ENCODE assay signal across 23 cellular contexts in the genomic region with DNA sequence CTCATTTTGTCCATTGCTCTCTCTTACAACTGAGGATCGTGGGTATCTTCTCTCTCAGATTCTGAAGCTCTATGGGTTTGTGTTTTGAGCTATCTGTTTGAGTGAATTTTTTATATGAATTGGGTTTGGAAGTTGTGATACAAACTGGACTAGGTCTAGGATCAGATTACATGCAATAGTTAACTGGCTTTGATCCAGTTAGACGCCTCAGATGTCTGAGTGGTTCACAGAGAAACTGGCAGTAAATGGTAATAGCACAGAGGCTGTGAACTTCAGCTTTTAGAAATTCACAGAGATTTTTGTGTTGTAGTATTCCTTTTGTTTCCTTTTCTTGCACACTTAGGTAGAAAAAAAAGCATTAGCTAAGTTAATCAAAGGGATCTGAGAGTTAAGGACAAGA. TPM values are rescaled to one million over a fixed set of nuclear protein-coding genes. Genes with fewer than 3 reads are reported as not detected.
DNase-seq lines count a peak whose midpoint lies in the region; ATAC-seq and TF ChIP-seq lines count a peak whose summit lies in the region.
"Had no signal": no experiment of that assay in that cellular context is flagged by ENCODE, and none has a peak within 500 bp of the region (broad histone marks: within the 10 kb centered on the region; RNA-seq: fewer than 3 reads in every experiment).

No MANE protein-coding gene starts in this region.

- no peak overlapping the region for H3K27ac Mint-ChIP-seq in activated naive CD8-positive, alpha-beta T cell treated with anti-CD3 and anti-CD28 coated beads, Interleukin-2, amount 50 U/mL, for 24 hours
- H3K27ac Mint-ChIP-seq: activated naive CD4-positive, alpha-beta T cell treated with anti-CD3 and anti-CD28 coated beads, Interleukin-2, amount 50 U/mL, for 24 hours; natural killer cell treated with Interleukin-12 subunit alpha and Interleukin-12 subunit beta and Interleukin-15 and Interleukin-18, amount 100 ng/mL, for 72 hours; progenitor cell of endocrine pancreas; stimulated activated naive CD8-positive, alpha-beta T cell treated with anti-CD3 and anti-CD28 coated beads, Interleukin-15, Interleukin-2, amounts not matched to agents 100 ng/mL and 50 ng/mL, for 24 hours; type B pancreatic cell had no signal

- DNase-seq in NCI-H1092 treated with DMSO at 0.1 percent for 48 hours (lab: John Stamatoyannopoulos, UW) (peak; percentile 5), NCI-H1092 (lab: John Stamatoyannopoulos, UW) (no peak), ELR (ENCODE audit: low read depth) (peak; percentile 25), RPMI7951 (ENCODE audit: low read depth) (peak; percentile 55), fibroblast of peridontal ligament (ENCODE audit: extremely low read depth) (peak; percentile 76), Kasumi-1 (lab: John Stamatoyannopoulos, UW) (no peak), tibial artery (no peak)
- DNase-seq in activated naive CD8-positive, alpha-beta T cell treated with anti-CD3 and anti-CD28 coated beads, Interleukin-2, amount 50 U/mL, for 24 hours = no peak
- DNase-seq: brain microvascular endothelial cell; cortex of kidney; GF-D8; mesendoderm; MV-4-11; NCI-H2227 treated with DMSO at 0.1 percent for 48 hours; stimulated activated CD4-positive, alpha-beta T cell treated with anti-CD3 and anti-CD28 coated beads, Interleukin-2, amount 100 ng/mL, for 24 hours had no signal

- ATAC-seq in activated naive CD8-positive, alpha-beta T cell treated with anti-CD3 and anti-CD28 coated beads, Interleukin-2, amount 50 U/mL, for 24 hours = no peak
- ATAC-seq: gastroesophageal sphincter; natural killer cell treated with Interleukin-12 subunit alpha and Interleukin-12 subunit beta and Interleukin-15 and Interleukin-18, amount 100 ng/mL, for 72 hours had no signal

- no peaks in the 10 kb centered on the region for H3K9me3 Mint-ChIP-seq in activated naive CD8-positive, alpha-beta T cell treated with anti-CD3 and anti-CD28 coated beads, Interleukin-2, amount 50 U/mL, for 24 hours
- H3K9me3 Mint-ChIP-seq: activated naive CD4-positive, alpha-beta T cell treated with anti-CD3 and anti-CD28 coated beads, Interleukin-2, amount 50 U/mL, for 24 hours; natural killer cell treated with Interleukin-12 subunit alpha and Interleukin-12 subunit beta and Interleukin-15 and Interleukin-18, amount 100 ng/mL, for 72 hours; stimulated activated naive CD8-positive, alpha-beta T cell treated with anti-CD3 and anti-CD28 coated beads, Interleukin-15, Interleukin-2, amounts not matched to agents 100 ng/mL and 50 ng/mL, for 24 hours; type B pancreatic cell had no signal

- peaks cover 0 to 16% of the 10 kb centered on the region in 2 donors for H3K27me3 ChIP-seq in tibial artery
- H3K27me3 ChIP-seq: BLaER1 treated with 17β-estradiol and CSF1 and Interleukin-3, amounts not matched to agents 10 nM and 100 nM; brain microvascular endothelial cell; gastroesophageal sphincter had no signal

- peaks cover 0 to 5% (median 0%) of the 10 kb centered on the region in 3 donors for H3K9me3 ChIP-seq in tibial artery

- intact Hi-C loops in tibial artery (cut with DNase I; ENCODE audit: low total_unique reads) = no loop called here

- H3K27me3 Mint-ChIP-seq in activated naive CD8-positive, alpha-beta T cell treated with anti-CD3 and anti-CD28 coated beads, Interleukin-2, amount 50 U/mL, for 24 hours = no peaks in the 10 kb centered on the region
- H3K27me3 Mint-ChIP-seq: progenitor cell of endocrine pancreas; stimulated activated naive CD8-positive, alpha-beta T cell treated with anti-CD3 and anti-CD28 coated beads, Interleukin-15, Interleukin-2, amounts not matched to agents 100 ng/mL and 50 ng/mL, for 24 hours; type B pancreatic cell had no signal

- no peaks in the 10 kb centered on the region for H3K4me1 ChIP-seq in tibial artery
- H3K4me1 ChIP-seq: gastroesophageal sphincter had no signal

- peaks cover 13% of the 10 kb centered on the region for H3K4me1 Mint-ChIP-seq in activated naive CD8-positive, alpha-beta T cell treated with anti-CD3 and anti-CD28 coated beads, Interleukin-2, amount 50 U/mL, for 24 hours
- H3K4me1 Mint-ChIP-seq: activated naive CD4-positive, alpha-beta T cell treated with anti-CD3 and anti-CD28 coated beads, Interleukin-2, amount 50 U/mL, for 24 hours had no signal

- no peak for TF ChIP-seq CTCF in tibial artery (IDR thresholded peaks at IDR 0.05)

- no peaks in the 10 kb centered on the region for H3K36me3 Mint-ChIP-seq in activated naive CD8-positive, alpha-beta T cell treated with anti-CD3 and anti-CD28 coated beads, Interleukin-2, amount 50 U/mL, for 24 hours (ENCODE audit: low read depth)
- H3K36me3 Mint-ChIP-seq: activated naive CD4-positive, alpha-beta T cell treated with anti-CD3 and anti-CD28 coated beads, Interleukin-2, amount 50 U/mL, for 24 hours; natural killer cell treated with Interleukin-12 subunit alpha and Interleukin-12 subunit beta and Interleukin-15 and Interleukin-18, amount 100 ng/mL, for 72 hours; type B pancreatic cell had no signal

- no peak overlapping the region for H3K4me3 ChIP-seq in tibial artery
- H3K4me3 ChIP-seq: BLaER1 treated with 17β-estradiol and CSF1 and Interleukin-3, amounts not matched to agents 10 nM and 100 nM; gastroesophageal sphincter had no signal

- no peak overlapping the region for H3K27ac ChIP-seq in tibial artery
- H3K27ac ChIP-seq: BLaER1 treated with 17β-estradiol and CSF1 and Interleukin-3, amounts not matched to agents 10 nM and 100 nM; brain microvascular endothelial cell; gastroesophageal sphincter had no signal

- H3K36me3 ChIP-seq in tibial artery = no peaks in the 10 kb centered on the region
- H3K36me3 ChIP-seq: brain microvascular endothelial cell, gastroesophageal sphincter had no signal

- no peak overlapping the region for H3K4me3 Mint-ChIP-seq in activated naive CD8-positive, alpha-beta T cell treated with anti-CD3 and anti-CD28 coated beads, Interleukin-2, amount 50 U/mL, for 24 hours
- H3K4me3 Mint-ChIP-seq: activated naive CD4-positive, alpha-beta T cell treated with anti-CD3 and anti-CD28 coated beads, Interleukin-2, amount 50 U/mL, for 24 hours; natural killer cell treated with Interleukin-12 subunit alpha and Interleukin-12 subunit beta and Interleukin-15 and Interleukin-18, amount 100 ng/mL, for 72 hours; stimulated activated naive CD8-positive, alpha-beta T cell treated with anti-CD3 and anti-CD28 coated beads, Interleukin-15, Interleukin-2, amounts not matched to agents 100 ng/mL and 50 ng/mL, for 24 hours; type B pancreatic cell had no signal

RNA-seq across cellular contexts. Expression of gene DNMBP, which starts 12.7 kb away (rescaled TPM):
- total RNA-seq in RPMI7951 (2014; rRNA removed; shearing (Covaris generic)) = 5.9 and 7.2 TPM in 2 replicates

RNA-seq across cellular contexts. Expression of gene CPN1, which starts 59.3 kb away (rescaled TPM):
- total RNA-seq in RPMI7951 (2014; rRNA removed; shearing (Covaris generic)) = not detected in 2 replicates
- total RNA-seq: A172; gastroesophageal sphincter; natural killer cell treated with Interleukin-12 subunit alpha and Interleukin-12 subunit beta and Interleukin-15 and Interleukin-18, amount 100 ng/mL, for 72 hours had no signal

Comparison
In these comparisons a context has a peak if more than half of its experiments do, and no peak if none do; other contexts are left out.
1. DNase-seq: peak in NCI-H1092 treated with DMSO at 0.1 percent for 48 hours (single experiment), ELR (single experiment), RPMI7951 (single experiment) and fibroblast of peridontal ligament (single experiment); none in NCI-H1092 (single experiment), Kasumi-1 (0 of 2), activated naive CD8-positive, alpha-beta T cell treated with anti-CD3 and anti-CD28 coated beads, Interleukin-2, amount 50 U/mL, for 24 hours (single experiment) and tibial artery (0 of 2).